ENCODE assay signal across 30 cellular contexts in the genomic region with DNA sequence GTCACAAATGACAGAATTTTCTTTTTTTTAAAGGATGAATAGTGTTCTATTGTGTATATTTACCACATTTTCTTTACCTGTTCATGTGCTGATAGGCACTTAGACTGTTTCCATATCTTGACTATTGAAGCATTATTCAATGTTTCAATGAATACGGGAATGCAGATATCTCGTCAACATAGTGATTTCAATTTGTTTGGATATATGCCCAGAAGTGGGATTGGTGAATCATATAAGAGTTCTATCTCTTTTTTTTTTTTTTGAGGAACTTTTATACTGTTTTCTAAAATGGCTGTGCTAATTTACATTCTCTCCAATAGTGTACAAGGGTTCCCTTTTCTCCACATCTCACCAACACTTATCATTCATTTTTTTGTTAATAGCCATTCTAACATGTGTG.
"Had no signal": no experiment of that assay in that cellular context is flagged by ENCODE, and none has a peak within 500 bp of the region (broad histone marks: within the 10 kb centered on the region; RNA-seq: fewer than 3 reads in every experiment).

No MANE protein-coding gene starts in this region.

- H3K36me3 Mint-ChIP-seq: activated CD8-positive, alpha-beta memory T cell treated with anti-CD3 and anti-CD28 coated beads, Interleukin-2, amount 10 ng/mL, durations not matched to agents 7 days and 5 days; activated naive CD4-positive, alpha-beta T cell treated with anti-CD3 and anti-CD28 coated beads, Interleukin-2, amount 50 U/mL, for 72 hours; memory B cell; natural killer cell; neural progenitor cell; stimulated activated naive B cell treated with anti-CD40 and anti-IgM and Interleukin-4, amounts not matched to agents 10 μg/mL and 1 μg/mL and 100 μg/mL, for 72 hours had no signal

- H3K4me2 ChIP-seq: neural progenitor cell, smooth muscle cell had no signal

- H3K4me1 ChIP-seq: esophagus muscularis mucosa, gastroesophageal sphincter, neural progenitor cell, right atrium auricular region, stomach, thyroid gland, upper lobe of right lung had no signal

- H3K9me3 ChIP-seq: esophagus muscularis mucosa, gastroesophageal sphincter, stomach, thyroid gland, upper lobe of right lung had no signal

- H3K9ac ChIP-seq: neural progenitor cell had no signal

- H2AFZ ChIP-seq: neural progenitor cell had no signal

- H3K4me3 Mint-ChIP-seq: activated CD4-positive, alpha-beta T cell treated with anti-CD3 and anti-CD28 coated beads, Interleukin-2, amount 10 ng/mL, durations not matched to agents 24 days and 14 days; activated CD8-positive, alpha-beta memory T cell treated with anti-CD3 and anti-CD28 coated beads, Interleukin-2, amount 10 ng/mL, durations not matched to agents 7 days and 5 days; activated CD8-positive, alpha-beta T cell treated with anti-CD3 and anti-CD28 coated beads, Interleukin-2, amount 10 ng/mL, durations not matched to agents 7 days and 5 days; activated T-cell treated with anti-CD3 and anti-CD28 coated beads, Interleukin-2, amount 50 U/mL, for 72 hours; memory B cell; natural killer cell; neural progenitor cell; stimulated activated naive B cell treated with anti-CD40 and anti-IgM and Interleukin-4, amounts not matched to agents 10 μg/mL and 1 μg/mL and 100 μg/mL, for 72 hours; T-helper 17 cell had no signal

- H3K36me3 ChIP-seq: esophagus muscularis mucosa, gastroesophageal sphincter, neural progenitor cell, right atrium auricular region, stomach, thyroid gland, upper lobe of right lung had no signal

- H3K27ac Mint-ChIP-seq: activated CD4-positive, alpha-beta T cell treated with anti-CD3 and anti-CD28 coated beads, Interleukin-2, amount 10 ng/mL, durations not matched to agents 24 days and 14 days; activated CD8-positive, alpha-beta memory T cell treated with anti-CD3 and anti-CD28 coated beads, Interleukin-2, amount 10 ng/mL, durations not matched to agents 7 days and 5 days; activated CD8-positive, alpha-beta T cell treated with anti-CD3 and anti-CD28 coated beads, Interleukin-2, amount 10 ng/mL, durations not matched to agents 7 days and 5 days; activated naive CD4-positive, alpha-beta T cell treated with anti-CD3 and anti-CD28 coated beads, Interleukin-2, amount 50 U/mL, for 72 hours; activated T-cell treated with anti-CD3 and anti-CD28 coated beads, Interleukin-2, amount 50 U/mL, for 72 hours; memory B cell; natural killer cell; neural progenitor cell; stimulated activated naive B cell treated with anti-CD40 and anti-IgM and Interleukin-4, amounts not matched to agents 10 μg/mL and 1 μg/mL and 100 μg/mL, for 72 hours; T-helper 17 cell had no signal

- H3K27me3 Mint-ChIP-seq: memory B cell had no signal

- FAIRE-seq: colon had no signal

- DNase-seq: activated CD4-positive, alpha-beta T cell treated with anti-CD3 and anti-CD28 coated beads, Interleukin-2, amount 10 ng/mL, durations not matched to agents 24 days and 14 days; activated CD4-positive, CD25-positive, alpha-beta regulatory T cell treated with anti-CD3 and anti-CD28 coated beads, Interleukin-2, amount 50 U/mL, for 72 hours; activated CD8-positive, alpha-beta memory T cell treated with anti-CD3 and anti-CD28 coated beads, Interleukin-2, amount 10 ng/mL, durations not matched to agents 7 days and 5 days; activated CD8-positive, alpha-beta T cell treated with anti-CD3 and anti-CD28 coated beads, Interleukin-2, amount 10 ng/mL, durations not matched to agents 7 days and 5 days; activated naive CD4-positive, alpha-beta T cell; activated T-cell treated with anti-CD3 and anti-CD28 coated beads for 4 hours; activated T-cell treated with anti-CD3 and anti-CD28 coated beads, Interleukin-2, amount 50 U/mL, for 72 hours; aorta; central memory CD4-positive, alpha-beta T cell; dermis blood vessel endothelial cell; effector CD4-positive, alpha-beta T cell; head of caudate nucleus; hippocampal formation; natural killer cell; occipital lobe; stimulated activated CD4-positive, alpha-beta T cell treated with anti-CD3 and anti-CD28 coated beads, Interleukin-1b, Interleukin-23, amount 100 ng/mL, for 48 hours; stimulated activated naive B cell treated with anti-CD40 and anti-IgM and Interleukin-4, amounts not matched to agents 10 μg/mL and 1 μg/mL and 100 μg/mL, for 72 hours; stomach; T-helper 17 cell; T1000; thyroid gland; upper lobe of right lung had no signal

- H3K27ac ChIP-seq: esophagus muscularis mucosa, gastroesophageal sphincter, neural progenitor cell, right atrium auricular region, stomach, thyroid gland, upper lobe of right lung had no signal

- H3K27me3 ChIP-seq: esophagus muscularis mucosa, gastroesophageal sphincter, neural progenitor cell, right atrium auricular region, stomach, thyroid gland, upper lobe of right lung had no signal

- H3K9me3 Mint-ChIP-seq: activated CD4-positive, alpha-beta T cell treated with anti-CD3 and anti-CD28 coated beads, Interleukin-2, amount 10 ng/mL, durations not matched to agents 24 days and 14 days; activated naive CD4-positive, alpha-beta T cell treated with anti-CD3 and anti-CD28 coated beads, Interleukin-2, amount 50 U/mL, for 72 hours; neural progenitor cell had no signal

- H3K4me3 ChIP-seq: esophagus muscularis mucosa, gastroesophageal sphincter, neural progenitor cell, right atrium auricular region, smooth muscle cell, stomach, thyroid gland, upper lobe of right lung had no signal

- H3K4me1 Mint-ChIP-seq: activated CD4-positive, alpha-beta T cell treated with anti-CD3 and anti-CD28 coated beads, Interleukin-2, amount 10 ng/mL, durations not matched to agents 24 days and 14 days; activated CD8-positive, alpha-beta memory T cell treated with anti-CD3 and anti-CD28 coated beads, Interleukin-2, amount 10 ng/mL, durations not matched to agents 7 days and 5 days; memory B cell; natural killer cell; neural progenitor cell; T-helper 17 cell had no signal
